8 cellular contexts compared by ENCODE assay signal in genomic region chr7:28179081-28180030, GRCh38. TPM values are rescaled to one million over a fixed set of nuclear protein-coding genes. Genes with fewer than 3 reads are reported as not detected.
DNase-seq lines count a peak whose midpoint lies in the region; ATAC-seq and TF ChIP-seq lines count a peak whose summit lies in the region.

No MANE protein-coding gene starts in this region.

- ATAC-seq in GM18867 (IDR thresholded peaks at IDR 0.05; ENCODE audit: unreplicated experiment) (peak; percentile 86), HG03135 (IDR thresholded peaks at IDR 0.05; ENCODE audit: unreplicated experiment) (peak; percentile 79), esophagus mucosa (peak; percentile 77)
- peak; percentile 81 for ATAC-seq in stimulated activated effector memory CD8-positive, alpha-beta T cell treated with anti-CD3 and anti-CD28 coated beads, Interleukin-12 subunit alpha, Interleukin-12 subunit beta, amount 100 ng/mL, for 72 hours

- peak overlapping the region; percentile 77 for H3K4me3 ChIP-seq in AG04449 (ENCODE audit: low read depth, low read length)
- peak overlapping the region; percentile 46 for H3K4me3 ChIP-seq in NT2/D1 (ENCODE audit: insufficient read length, low read depth)

- peaks cover 42% of the 10 kb centered on the region for H3K4me1 Mint-ChIP-seq in stimulated activated effector memory CD8-positive, alpha-beta T cell treated with anti-CD3 and anti-CD28 coated beads, Interleukin-12 subunit alpha, Interleukin-12 subunit beta, amount 100 ng/mL, for 72 hours

- H3K4me1 ChIP-seq in NT2/D1 (ENCODE audit: insufficient read depth, insufficient read length) = peaks cover 7% of the 10 kb centered on the region

- peak overlapping the region; percentile 54 for H3K9ac ChIP-seq in NT2/D1 (ENCODE audit: insufficient read length, low read depth)

- H3K27ac Mint-ChIP-seq in stimulated activated effector memory CD8-positive, alpha-beta T cell treated with anti-CD3 and anti-CD28 coated beads, Interleukin-12 subunit alpha, Interleukin-12 subunit beta, amount 100 ng/mL, for 72 hours = peak overlapping the region; percentile 11

- H3K4me3 Mint-ChIP-seq in stimulated activated effector memory CD8-positive, alpha-beta T cell treated with anti-CD3 and anti-CD28 coated beads, Interleukin-12 subunit alpha, Interleukin-12 subunit beta, amount 100 ng/mL, for 72 hours = peak overlapping the region; percentile 60

- H3K36me3 ChIP-seq in NT2/D1 (ENCODE audit: insufficient read depth, insufficient read length, low read length) = no peaks in the 10 kb centered on the region

- H3K27me3 ChIP-seq in NT2/D1 (ENCODE audit: insufficient read depth, insufficient read length) = peaks cover 30% of the 10 kb centered on the region

- DNase-seq in AG04449 (ENCODE audit: low read depth, low spot score) (no peak), NT2/D1 (ENCODE audit: low read depth, low spot score) (peak; percentile 36), activated T-cell treated with anti-CD3 and anti-CD28 coated beads for 48 hours (ENCODE audit: low read depth) (peak; percentile 56), myocyte (ENCODE audit: low read depth) (peak; percentile 72)
- DNase-seq in stimulated activated effector memory CD8-positive, alpha-beta T cell treated with anti-CD3 and anti-CD28 coated beads, Interleukin-12 subunit alpha, Interleukin-12 subunit beta, amount 100 ng/mL, for 72 hours (ENCODE audit: low spot score in 2 of 2) = peak in 1 of 2 donors; percentile 44

- H3K9me3 Mint-ChIP-seq in stimulated activated effector memory CD8-positive, alpha-beta T cell treated with anti-CD3 and anti-CD28 coated beads, Interleukin-12 subunit alpha, Interleukin-12 subunit beta, amount 100 ng/mL, for 72 hours = no peaks in the 10 kb centered on the region

- CTCF ChIA-PET in AG04449 (lab: Yijun Ruan, JAX) = interaction anchor here (1.3 to 1.4 kb wide), 2 partner anchors 12 to 85 kb away, joined by 4 read pairs; no protein-coding TSS in a partner anchor

- no peaks in the 10 kb centered on the region for H3K9me3 ChIP-seq in NT2/D1 (ENCODE audit: insufficient read depth, low read length)

- no peaks in the 10 kb centered on the region for H3K36me3 Mint-ChIP-seq in stimulated activated effector memory CD8-positive, alpha-beta T cell treated with anti-CD3 and anti-CD28 coated beads, Interleukin-12 subunit alpha, Interleukin-12 subunit beta, amount 100 ng/mL, for 72 hours

- POLR2A ChIA-PET in AG04449 (lab: Yijun Ruan, JAX) = interaction anchor here (1.0 kb wide), 1 partner anchor 19 kb away, joined by 5 read pairs; no protein-coding TSS in a partner anchor

- no peak for TF ChIP-seq CTCF in AG04449 (IDR thresholded peaks at IDR 0.05; ENCODE audit: insufficient read depth, low read length, missing control alignments)

RNA-seq across cellular contexts. Expression of gene JAZF1, which starts 1.2 kb away (rescaled TPM):
- total RNA-seq in esophagus mucosa (3.1 TPM), myocyte (5.2 and 9.3 TPM in 2 replicates)
- polyA plus RNA-seq in myocyte (2012) = 18.9 TPM
